Comparison of ENCODE assay signal across 27 cellular contexts in the genomic region with DNA sequence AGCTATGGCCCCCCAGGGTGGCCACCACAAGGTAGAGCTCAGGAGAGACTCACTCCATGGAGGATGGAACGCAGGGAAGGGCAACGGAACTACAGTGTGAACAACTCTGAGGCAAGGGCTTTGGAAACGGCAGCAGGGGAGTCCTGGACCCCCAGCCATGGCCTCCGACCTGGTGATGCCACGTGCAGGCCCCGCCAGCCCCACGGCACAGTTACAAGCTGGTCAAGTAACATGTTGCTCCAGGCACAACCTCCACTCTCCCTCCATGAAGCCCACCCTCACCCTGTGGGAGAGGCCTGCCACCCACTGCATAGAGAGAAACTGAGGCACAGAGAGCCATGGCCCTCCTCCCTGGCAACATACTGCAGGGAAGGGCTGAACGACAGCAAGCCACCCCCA. TPM values are rescaled to one million over a fixed set of nuclear protein-coding genes. Genes with fewer than 3 reads are reported as not detected.
"Had no signal": no experiment of that assay in that cellular context is flagged by ENCODE, and none has a peak within 500 bp of the region (broad histone marks: within the 10 kb centered on the region; RNA-seq: fewer than 3 reads in every experiment).

No MANE protein-coding gene starts in this region.

- H3K27me3 ChIP-seq: adrenal gland, breast epithelium, spleen, upper lobe of right lung had no signal

- H3K4me1 ChIP-seq: breast epithelium, spleen, tibial artery, upper lobe of right lung had no signal

- H3K9me3 Mint-ChIP-seq: activated B cell treated with CpG ODN at 0.5 μM for 24 hours; activated naive CD4-positive, alpha-beta T cell treated with anti-CD3 and anti-CD28 coated beads for 36 hours; activated naive CD8-positive, alpha-beta T cell treated with anti-CD3 and anti-CD28 coated beads for 36 hours; activated T-helper 1 cell treated with anti-CD3 and anti-CD28 coated beads, Interleukin-12 subunit alpha, Interleukin-12 subunit beta, Interleukin-2, Interleukin-4 antibody, amounts not matched to agents 30 ng/mL and 10 ng/mL and 1 ng/mL, durations not matched to agents 14 hours and 24 hours and 36 hours; central memory CD8-positive, alpha-beta T cell; mesothelial cell of epicardium; naive B cell; neural crest cell; T-helper 2 cell treated with Interferon-gamma antibody and Interleukin-4, amounts not matched to agents 5 μg/mL and 100 μg/mL, for 36 hours had no signal

- H3K4me3 ChIP-seq: adrenal gland, breast epithelium, spleen, tibial artery, upper lobe of right lung had no signal

- H3K27me3 Mint-ChIP-seq: activated B cell treated with CpG ODN at 0.5 μM for 24 hours; activated CD4-positive, alpha-beta T cell treated with anti-CD3 and anti-CD28 coated beads for 36 hours; activated naive CD8-positive, alpha-beta T cell treated with anti-CD3 and anti-CD28 coated beads for 36 hours; central memory CD8-positive, alpha-beta T cell; naive B cell had no signal

- H3K36me3 ChIP-seq: breast epithelium had no signal

- H3K4me3 Mint-ChIP-seq: activated B cell treated with CpG ODN at 0.5 μM for 24 hours; activated CD4-positive, alpha-beta T cell treated with anti-CD3 and anti-CD28 coated beads for 36 hours; activated naive CD4-positive, alpha-beta T cell treated with anti-CD3 and anti-CD28 coated beads for 36 hours; activated naive CD8-positive, alpha-beta T cell treated with anti-CD3 and anti-CD28 coated beads for 36 hours; activated T-helper 1 cell treated with anti-CD3 and anti-CD28 coated beads, Interleukin-12 subunit alpha, Interleukin-12 subunit beta, Interleukin-2, Interleukin-4 antibody, amounts not matched to agents 30 ng/mL and 10 ng/mL and 1 ng/mL, durations not matched to agents 14 hours and 24 hours and 36 hours; central memory CD8-positive, alpha-beta T cell; mesothelial cell of epicardium; naive B cell; neural crest cell; T-helper 2 cell treated with Interferon-gamma antibody and Interleukin-4, amounts not matched to agents 5 μg/mL and 100 μg/mL, for 36 hours had no signal

- H3K27ac Mint-ChIP-seq: activated B cell treated with CpG ODN at 0.5 μM for 24 hours; activated CD4-positive, alpha-beta T cell treated with anti-CD3 and anti-CD28 coated beads for 36 hours; activated naive CD4-positive, alpha-beta T cell treated with anti-CD3 and anti-CD28 coated beads for 36 hours; activated naive CD8-positive, alpha-beta T cell treated with anti-CD3 and anti-CD28 coated beads for 36 hours; activated T-helper 1 cell treated with anti-CD3 and anti-CD28 coated beads, Interleukin-12 subunit alpha, Interleukin-12 subunit beta, Interleukin-2, Interleukin-4 antibody, amounts not matched to agents 30 ng/mL and 10 ng/mL and 1 ng/mL, durations not matched to agents 14 hours and 24 hours and 36 hours; mesothelial cell of epicardium; T-helper 2 cell treated with Interferon-gamma antibody and Interleukin-4, amounts not matched to agents 5 μg/mL and 100 μg/mL, for 36 hours had no signal

- ATAC-seq: activated CD4-positive, alpha-beta T cell treated with anti-CD3 and anti-CD28 coated beads for 36 hours; right cardiac atrium; upper lobe of right lung had no signal

- H3K27ac ChIP-seq: breast epithelium, spleen, tibial artery, upper lobe of right lung had no signal

- H3K9me3 ChIP-seq: adrenal gland, breast epithelium, spleen, tibial artery, upper lobe of right lung had no signal

- H3K4me1 Mint-ChIP-seq: activated B cell treated with CpG ODN at 0.5 μM for 24 hours; activated CD4-positive, alpha-beta T cell treated with anti-CD3 and anti-CD28 coated beads for 36 hours; activated naive CD8-positive, alpha-beta T cell treated with anti-CD3 and anti-CD28 coated beads for 36 hours; central memory CD8-positive, alpha-beta T cell; mesothelial cell of epicardium; neural crest cell had no signal

- DNase-seq: activated B cell treated with CpG ODN at 0.5 μM for 24 hours; activated CD4-positive, alpha-beta T cell treated with anti-CD3 and anti-CD28 coated beads for 36 hours; activated CD4-positive, alpha-beta T cell treated with anti-CD3 and anti-CD28 coated beads, Interleukin-2, amount 50 U/mL, for 4 hours; activated CD8-positive, alpha-beta memory T cell treated with anti-CD3 and anti-CD28 coated beads for 24 hours; activated effector memory CD4-positive, alpha-beta T cell treated with anti-CD3 and anti-CD28 coated beads, Interleukin-2, amount 50 U/mL, for 16 hours; activated naive CD4-positive, alpha-beta T cell treated with anti-CD3 and anti-CD28 coated beads for 36 hours; activated naive CD8-positive, alpha-beta T cell treated with anti-CD3 and anti-CD28 coated beads for 36 hours; activated T-cell treated with anti-CD3 and anti-CD28 coated beads, Interleukin-2, amount 50 U/mL, for 1 hour; dermis blood vessel endothelial cell; effector CD8-positive, alpha-beta T cell; glutamatergic neuron; kidney; naive B cell; spleen; stimulated activated CD4-positive, alpha-beta T cell treated with anti-CD3 and anti-CD28 coated beads, Interleukin-2, amount 100 ng/mL, for 48 hours; stimulated activated naive CD4-positive, alpha-beta T cell treated with Interleukin-2 at 50 U/mL for 16 hours had no signal

RNA-seq across cellular contexts. Expression of gene CERS1, which starts 9.1 kb away (rescaled TPM):
- total RNA-seq: activated B cell treated with CpG ODN at 0.5 μM for 24 hours; activated naive CD4-positive, alpha-beta T cell treated with anti-CD3 and anti-CD28 coated beads for 36 hours; activated T-helper 1 cell treated with anti-CD3 and anti-CD28 coated beads, Interleukin-12 subunit alpha, Interleukin-12 subunit beta, Interleukin-2, Interleukin-4 antibody, amounts not matched to agents 30 ng/mL and 10 ng/mL and 1 ng/mL, durations not matched to agents 14 hours and 24 hours and 36 hours; subcutaneous adipose tissue; upper lobe of right lung had no signal

RNA-seq across cellular contexts. Expression of gene HOMER3, which starts 36.0 kb away (rescaled TPM):
- total RNA-seq: activated naive CD4-positive, alpha-beta T cell treated with anti-CD3 and anti-CD28 coated beads for 36 hours; activated naive CD8-positive, alpha-beta T cell treated with anti-CD3 and anti-CD28 coated beads for 36 hours had no signal
